ENCODE assay signal across 16 cellular contexts in genomic region chr12:93019240-93019910, GRCh38.
DNase-seq lines count a peak whose midpoint lies in the region; ATAC-seq, FAIRE-seq and TF ChIP-seq lines count a peak whose summit lies in the region.
"Had no signal": no experiment of that assay in that cellular context is flagged by ENCODE, and none has a peak within 500 bp of the region (broad histone marks: within the 10 kb centered on the region; RNA-seq: fewer than 3 reads in every experiment).

No MANE protein-coding gene starts in this region.

- in situ Hi-C loops in HepG2 (cut with HindIII; ENCODE audit: extremely low pct_ligation_motif_present, low pct_unique_long_range_greater_than_20kb), result loop anchor here (10.0 kb wide), 1 partner anchor 295 kb away; no protein-coding TSS in a partner anchor

- intact Hi-C loops in Caco-2 (cut with micrococcal nuclease; ENCODE audit: unreplicated experiment) (no loop called here), colonic mucosa (cut with DNase I) (no loop called here), HepG2 (cut with micrococcal nuclease; ENCODE audit: unreplicated experiment) (loop anchor here (5.0 to 10.0 kb wide), 2 partner anchors 68 to 75 kb away; no protein-coding TSS in a partner anchor), prostate gland (cut with DNase I) (no loop called here), spleen (cut with DNase I; ENCODE audit: low total_unique reads) (no loop called here)

- BruUV-seq in Caco-2 (replicated peaks; lab: Mats Ljungman, UMichigan) (no TSS peak), HepG2 (replicated peaks; lab: Mats Ljungman, UMichigan) (no TSS peak)

- peak; percentile 16; the same call in 2 of the 3 replicates for ATAC-seq in HepG2
- no peak for ATAC-seq in GM18505 (IDR thresholded peaks at IDR 0.05; ENCODE audit: unreplicated experiment)

- H3K4me3 Mint-ChIP-seq in Caco-2 (ENCODE audit: unreplicated experiment), result peak overlapping the region; percentile 15

- TF ChIP-seq POLR2A in HepG2 (IDR thresholded peaks at IDR 0.05; ENCODE audit: insufficient read depth in 1 of 2, low read depth in 2 of 2, low read length in 2 of 2), result no peak
- no peak for TF ChIP-seq POLR2A in prostate gland (IDR thresholded peaks at IDR 0.05)
- no peak for TF ChIP-seq POLR2A in GM18505 (IDR thresholded peaks at IDR 0.05; ENCODE audit: borderline replicate concordance, extremely low read depth, insufficient read depth, insufficient read length)
- TF ChIP-seq POLR2A in spleen (IDR thresholded peaks at IDR 0.05), result no peak

- peak overlapping the region in 1 of 2 donors; percentile 44 for H3K9ac ChIP-seq in colonic mucosa (ENCODE audit: low read depth in 2 of 2, low read length in 2 of 2)
- peak overlapping the region; percentile 74 for H3K9ac ChIP-seq in HepG2 (ENCODE audit: insufficient read depth, low read depth, low read length)
- H3K9ac ChIP-seq: GM23248 had no signal

- peaks cover 4% of the 10 kb centered on the region for H3K79me2 ChIP-seq in HepG2 (ENCODE audit: insufficient read depth, low read length)

- H3K27me3 ChIP-seq in Caco-2 (replicated peaks; ENCODE audit: control insufficient read depth, insufficient read depth, low read length) (no peaks in the 10 kb centered on the region), colonic mucosa (no peaks in the 10 kb centered on the region), HepG2 (ENCODE audit: control insufficient read depth in 1 of 2, insufficient read depth in 2 of 2, low read length in 2 of 2) (no peaks in the 10 kb centered on the region), prostate gland (replicated peaks; ENCODE audit: insufficient read depth) (no peaks in the 10 kb centered on the region), spleen (replicated peaks in 1 of 7) (no peaks in the 10 kb centered on the region)
- H3K27me3 ChIP-seq: SJSA1 had no signal

- FAIRE-seq in HepG2 (lab: Jason Lieb, UNC), result no peak
- FAIRE-seq: A204.1, GM19239 had no signal

- peak overlapping the region; percentile 89 for H3K27ac Mint-ChIP-seq in Caco-2 (ENCODE audit: unreplicated experiment)

- peak overlapping the region; percentile 87 for H3K27ac ChIP-seq in colonic mucosa
- peak overlapping the region; percentile 94 for H3K27ac ChIP-seq in HepG2 (ENCODE audit: extremely low read length, insufficient read depth, low read length)
- peak overlapping the region; percentile 86 to 87 for H3K27ac ChIP-seq in prostate gland
- H3K27ac ChIP-seq in spleen, result no peak overlapping the region
- H3K27ac ChIP-seq: GM23248, SJSA1 had no signal

- peaks cover 68% of the 10 kb centered on the region for H3K36me3 Mint-ChIP-seq in Caco-2 (ENCODE audit: insufficient read depth, unreplicated experiment)

- peak overlapping the region; percentile 57 for H2AFZ ChIP-seq in HepG2 (ENCODE audit: low read length)
- H2AFZ ChIP-seq: GM23248 had no signal

- H3K4me1 ChIP-seq in Caco-2 (peaks cover 89% of the 10 kb centered on the region), colonic mucosa (peaks cover 4% of the 10 kb centered on the region), HepG2 (ENCODE audit: insufficient read depth, low read length) (peaks cover 100% of the 10 kb centered on the region), prostate gland (replicated peaks) (peaks cover 11% of the 10 kb centered on the region), spleen (no peaks in the 10 kb centered on the region)
- H3K4me1 ChIP-seq: SJSA1 had no signal

- H3K4me3 ChIP-seq in Caco-2 (ENCODE audit: low read depth, low read length) (no peak overlapping the region), colonic mucosa (no peak overlapping the region), HepG2 (replicated peaks in 1 of 3; ENCODE audit: insufficient read depth in 1 of 3, low read depth in 2 of 3, low read length in 3 of 3) (peak overlapping the region in 2 of 3 experiments; percentile 19 to 59; a peak in 3 of 6 replicates), prostate gland (no peak overlapping the region), spleen (no peak overlapping the region)
- H3K4me3 ChIP-seq: GM23248, SJSA1 had no signal

- peaks cover 69% of the 10 kb centered on the region for H3K4me1 Mint-ChIP-seq in Caco-2 (ENCODE audit: low read depth, unreplicated experiment)

- TF ChIP-seq EP300 in HepG2 (IDR thresholded peaks at IDR 0.05; ENCODE audit: low read depth in 2 of 2, low read length in 2 of 2) (no peak), HepG2 (CRISPR knock-in tag; IDR thresholded peaks at IDR 0.05; ENCODE audit: borderline replicate concordance) (no peak)

- H3K9me3 ChIP-seq in Caco-2, result no peaks in the 10 kb centered on the region
- H3K9me3 ChIP-seq in colonic mucosa, result no peaks in the 10 kb centered on the region
- no peaks in the 10 kb centered on the region for H3K9me3 ChIP-seq in HepG2 (ENCODE audit: low read length)
- H3K9me3 ChIP-seq in prostate gland, result no peaks in the 10 kb centered on the region
- no peaks in the 10 kb centered on the region for H3K9me3 ChIP-seq in spleen
- H3K9me3 ChIP-seq: SJSA1 had no signal

- DNase-seq in Caco-2, result no peak
- no peak for DNase-seq in colonic mucosa
- DNase-seq in HepG2 (ENCODE audit: low spot score), result no peak
- peak; percentile 28 for DNase-seq in prostate gland (ENCODE audit: low spot score)
- DNase-seq in NCI-H2107 treated with DMSO at 0.1 percent for 48 hours (lab: John Stamatoyannopoulos, UW; ENCODE audit: unreplicated experiment), result no peak
- DNase-seq in midbrain (lab: John Stamatoyannopoulos, UW), result no peak
- DNase-seq in spleen, result no peak
- DNase-seq: GM23248, MM.1S, NCI-H1930, NCI-H2171 treated with DMSO at 0.1 percent for 48 hours, RPMI8226 had no signal

- no peak for TF ChIP-seq RAD21 in HepG2 (CRISPR knock-in tag; IDR thresholded peaks at IDR 0.05)

- peak overlapping the region; percentile 88 for H3K4me2 ChIP-seq in HepG2 (ENCODE audit: low read depth, low read length)

- H3K36me3 ChIP-seq in Caco-2 (ENCODE audit: control insufficient read depth, insufficient read depth, low read length) (peaks cover 4% of the 10 kb centered on the region; the same call in 1 of the 2 replicates), colonic mucosa (no peaks in the 10 kb centered on the region), HepG2 (replicated peaks in 1 of 2; ENCODE audit: control insufficient read depth in 1 of 2, insufficient read depth in 2 of 2, low read length in 2 of 2) (no peaks in the 10 kb centered on the region; a peak in 1 of 5 replicates), prostate gland (no peaks in the 10 kb centered on the region), spleen (no peaks in the 10 kb centered on the region)
- H3K36me3 ChIP-seq: SJSA1 had no signal

- POLR2A ChIA-PET in Caco-2 (lab: Charles Lee) (interaction anchor here (0.8 to 1.8 kb wide), 6 partner anchors 14 to 363 kb away, joined by 3 to 10 read pairs (median 4); partner anchors contain the start of gene EEA1), HepG2 (lab: Yijun Ruan, JAX) (interaction anchor here (0.8 to 7.3 kb wide), 17 partner anchors 8 to 357 kb away, joined by 3 to 132 read pairs (median 6); partner anchors contain the start of gene EEA1)

- no peaks in the 10 kb centered on the region for H4K20me1 ChIP-seq in HepG2 (ENCODE audit: insufficient read depth, low read length)

- CTCF ChIA-PET in Caco-2 (lab: Charles Lee), result interaction anchor here (1.0 to 1.7 kb wide), 6 partner anchors 23 to 361 kb away, joined by 3 to 6 read pairs (median 4); no protein-coding TSS in a partner anchor
- CTCF ChIA-PET in HepG2 (lab: Yijun Ruan, JAX; ENCODE audit: low intra/inter-chr PET ratio, low total read pairs), result no interaction called here

- 38% methylated on average over 8 of the region's 8 CpGs for WGBS in HepG2 (ENCODE audit: low lambda C conversion rate)
- WGBS in prostate gland, result 71% methylated on average over 8 of the region's 8 CpGs
- 82 to 92% (median 86%) methylated on average over 8 of the region's 8 CpGs for WGBS in spleen, 5 donors

- TF ChIP-seq CTCF in Caco-2 (IDR thresholded peaks at IDR 0.05; ENCODE audit: insufficient read depth in 1 of 2, low read depth in 1 of 2, low read length in 1 of 2, severe bottlenecking in 1 of 2, unreplicated experiment in 1 of 2) (no peak), colonic mucosa (IDR thresholded peaks at IDR 0.05) (no peak), HepG2 (CRISPR knock-in tag; IDR thresholded peaks at IDR 0.05) (no peak), prostate gland (IDR thresholded peaks at IDR 0.05) (no peak), spleen (IDR thresholded peaks at IDR 0.05 in 8 of 11, conservative IDR thresholded peaks at IDR 0.05 in 3 of 11) (no peak)

- H3K27me3 Mint-ChIP-seq in Caco-2 (ENCODE audit: insufficient read depth, unreplicated experiment), result no peaks in the 10 kb centered on the region

- H3K9me3 Mint-ChIP-seq in Caco-2 (ENCODE audit: unreplicated experiment), result no peaks in the 10 kb centered on the region

TF ChIP-seq in HepG2, 621 proteins besides CTCF, POLR2A, EP300 and RAD21 (continues in another document):
- TF ChIP-seq DRAP1 (CRISPR knock-in tag; IDR thresholded peaks at IDR 0.05), result 0 out of 2 replicates have a peak, but pooled peaks have one; percentile 14
- no peak for TF ChIP-seq TCF12 (IDR thresholded peaks at IDR 0.05)
- no peak for TF ChIP-seq TCF12 (CRISPR knock-in tag; IDR thresholded peaks at IDR 0.05)
- no peak for TF ChIP-seq GMEB1 (CRISPR knock-in tag; IDR thresholded peaks at IDR 0.05; ENCODE audit: borderline replicate concordance)
- TF ChIP-seq PBX2 (CRISPR knock-in tag; IDR thresholded peaks at IDR 0.05), result no peak

Comparison
In these comparisons a context has a peak if more than half of its experiments do, and no peak if none do; other contexts are left out.
1. H3K4me3 ChIP-seq: peak in HepG2 (2 of 3); none in Caco-2 (single experiment), colonic mucosa (single experiment), prostate gland (0 of 2) and spleen (0 of 8).
2. H3K27ac ChIP-seq: peak in colonic mucosa (single experiment), HepG2 (single experiment) and prostate gland (2 of 2); none in spleen (0 of 8).